23 cellular contexts compared by ENCODE assay signal in genomic region chr3:26596325-26596724, GRCh38. TPM values are rescaled to one million over a fixed set of nuclear protein-coding genes. Genes with fewer than 3 reads are reported as not detected.
"Had no signal": no experiment of that assay in that cellular context is flagged by ENCODE, and none has a peak within 500 bp of the region (broad histone marks: within the 10 kb centered on the region; RNA-seq: fewer than 3 reads in every experiment).

No MANE protein-coding gene starts in this region.

- H3K27me3 ChIP-seq: right lobe of liver, tibial artery, upper lobe of left lung, uterus had no signal

- H3K27me3 Mint-ChIP-seq: stimulated activated naive CD8-positive, alpha-beta T cell treated with anti-CD3 and anti-CD28 coated beads, Interleukin-15, Interleukin-2, amounts not matched to agents 100 ng/mL and 50 ng/mL, for 24 hours had no signal

- DNase-seq: effector CD4-positive, alpha-beta T cell; foreskin melanocyte; head of caudate nucleus; hippocampal formation; left colon; mammary epithelial cell; naive thymus-derived CD4-positive, alpha-beta T cell; nephron progenitor cell; psoas muscle; retina; right lobe of liver; stimulated activated CD4-positive, alpha-beta T cell treated with anti-CD3 and anti-CD28 coated beads, Interleukin-4, amount 100 ng/mL, for 1 hour; stimulated activated CD8-positive, alpha-beta memory T cell treated with anti-CD3 and anti-CD28 coated beads, Interleukin-4, amount 100 ng/mL, for 48 hours; tibial artery; upper lobe of left lung; uterus had no signal

- H3K4me1 ChIP-seq: psoas muscle, right lobe of liver, tibial artery, upper lobe of left lung, uterus had no signal

- H3K4me3 ChIP-seq: psoas muscle, right lobe of liver, tibial artery, upper lobe of left lung, uterus had no signal

- ATAC-seq: left colon; naive thymus-derived CD4-positive, alpha-beta T cell; psoas muscle; right lobe of liver; stimulated activated effector memory CD8-positive, alpha-beta T cell treated with anti-CD3 and anti-CD28 coated beads, Interleukin-12 subunit alpha, Interleukin-12 subunit beta, amount 100 ng/mL, for 72 hours had no signal

- H3K36me3 ChIP-seq: right lobe of liver, tibial artery, upper lobe of left lung, uterus had no signal

- H3K36me3 Mint-ChIP-seq: naive thymus-derived CD4-positive, alpha-beta T cell; stimulated activated effector memory CD8-positive, alpha-beta T cell treated with anti-CD3 and anti-CD28 coated beads, Interleukin-12 subunit alpha, Interleukin-12 subunit beta, amount 100 ng/mL, for 72 hours had no signal

- H3K9me3 ChIP-seq: psoas muscle, right lobe of liver, tibial artery, upper lobe of left lung, uterus had no signal

- H3K9me3 Mint-ChIP-seq: nephron progenitor cell had no signal

- H3K27ac ChIP-seq: psoas muscle, right lobe of liver, tibial artery, upper lobe of left lung, uterus had no signal

- H3K27ac Mint-ChIP-seq: naive thymus-derived CD4-positive, alpha-beta T cell; nephron progenitor cell; stimulated activated effector memory CD8-positive, alpha-beta T cell treated with anti-CD3 and anti-CD28 coated beads, Interleukin-12 subunit alpha, Interleukin-12 subunit beta, amount 100 ng/mL, for 72 hours; stimulated activated naive CD8-positive, alpha-beta T cell treated with anti-CD3 and anti-CD28 coated beads, Interleukin-15, Interleukin-2, amounts not matched to agents 100 ng/mL and 50 ng/mL, for 24 hours had no signal

- H3K4me1 Mint-ChIP-seq: naive thymus-derived CD4-positive, alpha-beta T cell; nephron progenitor cell; stimulated activated effector memory CD8-positive, alpha-beta T cell treated with anti-CD3 and anti-CD28 coated beads, Interleukin-12 subunit alpha, Interleukin-12 subunit beta, amount 100 ng/mL, for 72 hours had no signal

- H3K4me3 Mint-ChIP-seq: naive thymus-derived CD4-positive, alpha-beta T cell; nephron progenitor cell; stimulated activated effector memory CD8-positive, alpha-beta T cell treated with anti-CD3 and anti-CD28 coated beads, Interleukin-12 subunit alpha, Interleukin-12 subunit beta, amount 100 ng/mL, for 72 hours; stimulated activated naive CD8-positive, alpha-beta T cell treated with anti-CD3 and anti-CD28 coated beads, Interleukin-15, Interleukin-2, amounts not matched to agents 100 ng/mL and 50 ng/mL, for 24 hours had no signal

RNA-seq across cellular contexts. Expression of gene LRRC3B, which starts 26.2 kb away (rescaled TPM):
- total RNA-seq: dermis microvascular lymphatic vessel endothelial cell; kidney epithelial cell; mammary epithelial cell; mesenteric fat pad; naive thymus-derived CD4-positive, alpha-beta T cell; osteoblast; right lobe of liver had no signal
- polyA plus RNA-seq: liver; mammary epithelial cell; naive thymus-derived CD4-positive, alpha-beta T cell had no signal
